28 cellular contexts compared by ENCODE assay signal in genomic region chr2:45112750-45113149, GRCh38.
"Had no signal": no experiment of that assay in that cellular context is flagged by ENCODE, and none has a peak within 500 bp of the region (broad histone marks: within the 10 kb centered on the region; RNA-seq: fewer than 3 reads in every experiment).

No MANE protein-coding gene starts in this region.

- H3K9me3 Mint-ChIP-seq: stimulated activated effector memory CD8-positive, alpha-beta T cell treated with anti-CD3 and anti-CD28 coated beads, Interleukin-12 subunit alpha, Interleukin-12 subunit beta, amount 100 ng/mL, for 72 hours; stimulated activated memory B cell treated with anti-CD40 and anti-IgM and Interleukin-4, amounts not matched to agents 10 μg/mL and 1 μg/mL and 100 μg/mL, for 72 hours; stimulated activated naive B cell treated with anti-CD40 and anti-IgM and Interleukin-4, amounts not matched to agents 10 μg/mL and 1 μg/mL and 100 μg/mL, for 72 hours; stimulated activated naive CD8-positive, alpha-beta T cell treated with anti-CD3 and anti-CD28 coated beads, Interleukin-15, amount 100 ng/mL, for 72 hours; stimulated activated naive CD8-positive, alpha-beta T cell treated with anti-CD3 and anti-CD28 coated beads, Interleukin-15, Interleukin-2, amounts not matched to agents 100 ng/mL and 50 ng/mL, for 24 hours; type B pancreatic cell had no signal

- H3K4me1 ChIP-seq: stomach, suprapubic skin, testis, tibial nerve, transverse colon, upper lobe of left lung, upper lobe of right lung, uterus, vagina had no signal

- DNase-seq: stimulated activated CD4-positive, alpha-beta T cell treated with anti-CD3 and anti-CD28 coated beads, Interleukin-2, amount 100 ng/mL, for 48 hours; stimulated activated CD4-positive, alpha-beta T cell treated with anti-CD3 and anti-CD28 coated beads, Interleukin-4, amount 100 ng/mL, for 1 hour; stimulated activated CD4-positive, alpha-beta T cell treated with anti-CD3 and anti-CD28 coated beads, Interleukin-4, amount 100 ng/mL, for 24 hours; stimulated activated CD4-positive, alpha-beta T cell treated with anti-CD3 and anti-CD28 coated beads, Interleukin-4, amount 100 ng/mL, for 4 hours; stimulated activated CD8-positive, alpha-beta memory T cell treated with anti-CD3 and anti-CD28 coated beads, Interleukin-4, amount 100 ng/mL, for 48 hours; stimulated activated naive B cell treated with anti-CD40 and anti-IgM and Interleukin-4, amounts not matched to agents 10 μg/mL and 1 μg/mL and 100 μg/mL, for 72 hours; stimulated activated naive CD4-positive, alpha-beta T cell; stimulated activated naive CD4-positive, alpha-beta T cell treated with Interleukin-2 at 50 U/mL for 16 hours; stimulated activated naive CD8-positive, alpha-beta T cell treated with anti-CD3 and anti-CD28 coated beads, Interleukin-15, amount 100 ng/mL, for 72 hours; stimulated activated naive CD8-positive, alpha-beta T cell treated with anti-CD3 and anti-CD28 coated beads, Interleukin-15, Interleukin-2, amounts not matched to agents 100 U/mL and 50 U/mL, for 24 hours; stomach; substantia nigra; testis; thyroid gland; tibial artery; transverse colon; trophoblast cell; upper lobe of right lung; uterus had no signal

- H3K4me3 Mint-ChIP-seq: stimulated activated effector memory CD8-positive, alpha-beta T cell treated with anti-CD3 and anti-CD28 coated beads, Interleukin-12 subunit alpha, Interleukin-12 subunit beta, amount 100 ng/mL, for 72 hours; stimulated activated memory B cell treated with anti-CD40 and anti-IgM and Interleukin-4, amounts not matched to agents 10 μg/mL and 1 μg/mL and 100 μg/mL, for 72 hours; stimulated activated naive B cell treated with anti-CD40 and anti-IgM and Interleukin-4, amounts not matched to agents 10 μg/mL and 1 μg/mL and 100 μg/mL, for 72 hours; stimulated activated naive CD8-positive, alpha-beta T cell treated with anti-CD3 and anti-CD28 coated beads, Interleukin-15, amount 100 ng/mL, for 72 hours; stimulated activated naive CD8-positive, alpha-beta T cell treated with anti-CD3 and anti-CD28 coated beads, Interleukin-15, Interleukin-2, amounts not matched to agents 100 ng/mL and 50 ng/mL, for 24 hours; type B pancreatic cell had no signal

- H3K36me3 ChIP-seq: stomach, suprapubic skin, thoracic aorta, thyroid gland, tibial artery, tibial nerve, transverse colon, upper lobe of left lung, upper lobe of right lung, uterus, vagina had no signal

- H3K4me3 ChIP-seq: stomach, suprapubic skin, testis, thoracic aorta, thyroid gland, tibial artery, tibial nerve, transverse colon, upper lobe of left lung, upper lobe of right lung, uterus, vagina had no signal

- H3K9me3 ChIP-seq: stomach, suprapubic skin, testis, thoracic aorta, thyroid gland, tibial artery, tibial nerve, transverse colon, upper lobe of left lung, upper lobe of right lung, uterus, vagina had no signal

- H3K4me1 Mint-ChIP-seq: stimulated activated effector memory CD8-positive, alpha-beta T cell treated with anti-CD3 and anti-CD28 coated beads, Interleukin-12 subunit alpha, Interleukin-12 subunit beta, amount 100 ng/mL, for 72 hours; stimulated activated memory B cell treated with anti-CD40 and anti-IgM and Interleukin-4, amounts not matched to agents 10 μg/mL and 1 μg/mL and 100 μg/mL, for 72 hours; stimulated activated naive B cell treated with anti-CD40 and anti-IgM and Interleukin-4, amounts not matched to agents 10 μg/mL and 1 μg/mL and 100 μg/mL, for 72 hours; stimulated activated naive CD8-positive, alpha-beta T cell treated with anti-CD3 and anti-CD28 coated beads, Interleukin-15, amount 100 ng/mL, for 72 hours had no signal

- H3K27me3 ChIP-seq: stomach, suprapubic skin, testis, thyroid gland, tibial artery, tibial nerve, transverse colon, upper lobe of left lung, upper lobe of right lung, uterus, vagina had no signal

- ATAC-seq: stimulated activated effector memory CD8-positive, alpha-beta T cell treated with anti-CD3 and anti-CD28 coated beads, Interleukin-12 subunit alpha, Interleukin-12 subunit beta, amount 100 ng/mL, for 72 hours; stimulated activated memory B cell treated with anti-CD40 and anti-IgM and Interleukin-4, amounts not matched to agents 10 μg/mL and 1 μg/mL and 100 μg/mL, for 72 hours; stimulated activated naive B cell treated with anti-CD40 and anti-IgM and Interleukin-4, amounts not matched to agents 10 μg/mL and 1 μg/mL and 100 μg/mL, for 72 hours; stimulated activated naive CD8-positive, alpha-beta T cell treated with anti-CD3 and anti-CD28 coated beads, Interleukin-15, amount 100 ng/mL, for 72 hours; stimulated activated naive CD8-positive, alpha-beta T cell treated with anti-CD3 and anti-CD28 coated beads, Interleukin-15, Interleukin-2, amounts not matched to agents 100 U/mL and 50 U/mL, for 24 hours; upper lobe of right lung had no signal

- H3K27me3 Mint-ChIP-seq: stimulated activated naive CD8-positive, alpha-beta T cell treated with anti-CD3 and anti-CD28 coated beads, Interleukin-15, amount 100 ng/mL, for 72 hours had no signal

- H3K27ac ChIP-seq: stomach, suprapubic skin, testis, thoracic aorta, thyroid gland, tibial artery, tibial nerve, transverse colon, upper lobe of left lung, upper lobe of right lung, uterus, vagina had no signal

- H3K36me3 Mint-ChIP-seq: stimulated activated effector memory CD8-positive, alpha-beta T cell treated with anti-CD3 and anti-CD28 coated beads, Interleukin-12 subunit alpha, Interleukin-12 subunit beta, amount 100 ng/mL, for 72 hours; stimulated activated memory B cell treated with anti-CD40 and anti-IgM and Interleukin-4, amounts not matched to agents 10 μg/mL and 1 μg/mL and 100 μg/mL, for 72 hours; stimulated activated naive B cell treated with anti-CD40 and anti-IgM and Interleukin-4, amounts not matched to agents 10 μg/mL and 1 μg/mL and 100 μg/mL, for 72 hours; type B pancreatic cell had no signal

- H3K27ac Mint-ChIP-seq: stimulated activated effector memory CD8-positive, alpha-beta T cell treated with anti-CD3 and anti-CD28 coated beads, Interleukin-12 subunit alpha, Interleukin-12 subunit beta, amount 100 ng/mL, for 72 hours; stimulated activated memory B cell treated with anti-CD40 and anti-IgM and Interleukin-4, amounts not matched to agents 10 μg/mL and 1 μg/mL and 100 μg/mL, for 72 hours; stimulated activated naive B cell treated with anti-CD40 and anti-IgM and Interleukin-4, amounts not matched to agents 10 μg/mL and 1 μg/mL and 100 μg/mL, for 72 hours; stimulated activated naive CD8-positive, alpha-beta T cell treated with anti-CD3 and anti-CD28 coated beads, Interleukin-15, amount 100 ng/mL, for 72 hours; stimulated activated naive CD8-positive, alpha-beta T cell treated with anti-CD3 and anti-CD28 coated beads, Interleukin-15, Interleukin-2, amounts not matched to agents 100 ng/mL and 50 ng/mL, for 24 hours; type B pancreatic cell had no signal
